8 cellular contexts compared by ENCODE assay signal in genomic region chr12:57837779-57838562, GRCh38.
A peak's percentile ranks its signal among the peaks of the same experiment; 100 is the strongest.
DNase-seq lines count a peak whose midpoint lies in the region; ATAC-seq and TF ChIP-seq lines count a peak whose summit lies in the region.

No MANE protein-coding gene starts in this region.

- peaks cover 61% of the 10 kb centered on the region for H4K20me1 ChIP-seq in Loucy (ENCODE audit: insufficient read depth, low read length, poor library complexity, severe bottlenecking)

- ATAC-seq in activated naive CD8-positive, alpha-beta T cell treated with anti-CD3 and anti-CD28 coated beads, Interleukin-2, amount 50 U/mL, for 24 hours, result peak; percentile 34
- ATAC-seq in GM21528 (IDR thresholded peaks at IDR 0.05; ENCODE audit: low FRiP score, unreplicated experiment), result no peak

- peaks cover 88% of the 10 kb centered on the region for H3K4me1 ChIP-seq in Loucy (ENCODE audit: insufficient read depth, low read length, poor library complexity, severe bottlenecking)

- H3K27ac Mint-ChIP-seq in activated naive CD8-positive, alpha-beta T cell treated with anti-CD3 and anti-CD28 coated beads, Interleukin-2, amount 50 U/mL, for 24 hours, result peak overlapping the region; percentile 73

- H3K4me1 Mint-ChIP-seq in activated naive CD8-positive, alpha-beta T cell treated with anti-CD3 and anti-CD28 coated beads, Interleukin-2, amount 50 U/mL, for 24 hours, result peaks cover 98% of the 10 kb centered on the region

- H3K9ac ChIP-seq in Loucy (ENCODE audit: low read depth, low read length, poor library complexity, severe bottlenecking), result peak overlapping the region; percentile 76

- no peaks in the 10 kb centered on the region for H3K27me3 Mint-ChIP-seq in activated naive CD8-positive, alpha-beta T cell treated with anti-CD3 and anti-CD28 coated beads, Interleukin-2, amount 50 U/mL, for 24 hours

- H3K4me2 ChIP-seq in Loucy (ENCODE audit: low read depth, low read length, poor library complexity, severe bottlenecking), result peak overlapping the region; percentile 86

- H3K36me3 Mint-ChIP-seq in activated naive CD8-positive, alpha-beta T cell treated with anti-CD3 and anti-CD28 coated beads, Interleukin-2, amount 50 U/mL, for 24 hours (ENCODE audit: low read depth), result no peaks in the 10 kb centered on the region

- peak overlapping the region; percentile 14 for H3K27ac ChIP-seq in substantia nigra (ENCODE audit: low read depth, low read length, poor library complexity, severe bottlenecking)

- peaks cover 6% of the 10 kb centered on the region for H3F3A ChIP-seq in Loucy (ENCODE audit: low read depth)

- H3K79me2 ChIP-seq in Loucy (ENCODE audit: insufficient read depth, low read length), result peaks cover 97% of the 10 kb centered on the region

- H3K27me3 ChIP-seq in GM06990 (replicated peaks; ENCODE audit: control insufficient read depth, insufficient read depth, low read length) (no peaks in the 10 kb centered on the region), Loucy (ENCODE audit: insufficient read depth, low read length, poor library complexity, severe bottlenecking) (no peaks in the 10 kb centered on the region)

- no peak overlapping the region for H2AFZ ChIP-seq in Loucy (ENCODE audit: low read length)

- H3K4me3 ChIP-seq in GM06990 (replicated peaks; ENCODE audit: low read depth, low read length) (no peak overlapping the region), Loucy (ENCODE audit: low read length, poor library complexity, severe bottlenecking) (peak overlapping the region; percentile 71)

- H3K9me2 ChIP-seq in Loucy (replicated peaks; ENCODE audit: low read depth, low read length), result no peaks in the 10 kb centered on the region

- no peaks in the 10 kb centered on the region for H3K9me3 Mint-ChIP-seq in activated naive CD8-positive, alpha-beta T cell treated with anti-CD3 and anti-CD28 coated beads, Interleukin-2, amount 50 U/mL, for 24 hours

- H3K36me3 ChIP-seq in GM06990 (ENCODE audit: control insufficient read depth, insufficient read depth, low read length) (no peaks in the 10 kb centered on the region), Loucy (ENCODE audit: insufficient read depth, low read length) (no peaks in the 10 kb centered on the region)

- H3K9me3 ChIP-seq in Loucy (ENCODE audit: insufficient read depth, low read depth, low read length), result no peaks in the 10 kb centered on the region

- peak overlapping the region; percentile 62 for H3K4me3 Mint-ChIP-seq in activated naive CD8-positive, alpha-beta T cell treated with anti-CD3 and anti-CD28 coated beads, Interleukin-2, amount 50 U/mL, for 24 hours

- TF ChIP-seq CTCF in GM06990 (IDR thresholded peaks at IDR 0.05; ENCODE audit: insufficient read depth, low read length, poor library complexity, severe bottlenecking), result no peak
- TF ChIP-seq CTCF in Loucy (conservative IDR thresholded peaks at IDR 0.05; ENCODE audit: low read length), result no peak

- DNase-seq in GM06990 (ENCODE audit: extremely low read depth, insufficient read length), result peak; percentile 37
- DNase-seq in activated naive CD8-positive, alpha-beta T cell treated with anti-CD3 and anti-CD28 coated beads, Interleukin-2, amount 50 U/mL, for 24 hours, result no peak
- peak; percentile 63 for DNase-seq in hepatic stellate cell (ENCODE audit: low spot score)
- peak in 2 of 49 donors; percentile 3 to 24 for DNase-seq in substantia nigra (lab: John Stamatoyannopoulos, UW)
- no peak for DNase-seq in pons (ENCODE audit: low spot score)
- no peak for DNase-seq in activated effector memory CD4-positive, alpha-beta T cell treated with anti-CD3 and anti-CD28 coated beads, Interleukin-2, amount 50 U/mL, for 16 hours

Comparison
In these comparisons a context has a peak if more than half of its experiments do, and no peak if none do; other contexts are left out.
1. DNase-seq: peak in GM06990 (single experiment) and hepatic stellate cell (single experiment); none in activated naive CD8-positive, alpha-beta T cell treated with anti-CD3 and anti-CD28 coated beads, Interleukin-2, amount 50 U/mL, for 24 hours (single experiment), pons (single experiment) and activated effector memory CD4-positive, alpha-beta T cell treated with anti-CD3 and anti-CD28 coated beads, Interleukin-2, amount 50 U/mL, for 16 hours (single experiment).